In the genomic region with DNA sequence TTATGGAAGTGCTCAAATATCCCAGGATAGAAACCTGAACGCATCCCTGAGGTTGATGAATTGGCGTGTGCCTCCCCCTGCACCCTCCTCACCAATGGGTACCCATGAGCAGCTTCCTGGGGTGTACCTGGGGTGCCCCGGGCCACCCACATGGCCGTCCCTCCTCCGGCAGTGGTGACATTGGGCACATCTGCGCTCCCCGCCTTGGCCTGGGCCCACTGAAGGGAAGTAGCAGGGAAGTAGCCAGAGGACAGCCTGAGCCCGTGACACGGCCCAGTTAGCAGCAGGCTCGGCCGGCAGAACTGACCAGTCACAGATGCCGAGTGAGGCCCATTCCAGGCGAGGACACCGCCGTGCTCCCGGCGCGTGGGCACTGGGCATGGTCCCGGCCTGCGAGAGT, we compare ENCODE assay signal across 25 cellular contexts. TPM values are rescaled to one million over a fixed set of nuclear protein-coding genes. Genes with fewer than 3 reads are reported as not detected.
"Had no signal": no experiment of that assay in that cellular context is flagged by ENCODE, and none has a peak within 500 bp of the region (broad histone marks: within the 10 kb centered on the region; RNA-seq: fewer than 3 reads in every experiment).

No MANE protein-coding gene starts in this region.

- H3K4me3 Mint-ChIP-seq: activated CD4-positive, alpha-beta T cell treated with anti-CD3 and anti-CD28 coated beads, Interleukin-2, amount 10 ng/mL, durations not matched to agents 24 days and 14 days; activated CD8-positive, alpha-beta memory T cell treated with anti-CD3 and anti-CD28 coated beads, Interleukin-2, amount 10 ng/mL, durations not matched to agents 7 days and 5 days; activated naive CD4-positive, alpha-beta T cell treated with anti-CD3 and anti-CD28 coated beads for 36 hours; activated naive CD8-positive, alpha-beta T cell treated with anti-CD3 and anti-CD28 coated beads for 36 hours; activated T-cell treated with anti-CD3 and anti-CD28 coated beads, Interleukin-2, amount 50 U/mL, for 24 hours; activated T-helper 1 cell treated with anti-CD3 and anti-CD28 coated beads, Interleukin-12 subunit alpha, Interleukin-12 subunit beta, Interleukin-2, Interleukin-4 antibody, amounts not matched to agents 30 ng/mL and 10 ng/mL and 1 ng/mL, durations not matched to agents 14 hours and 24 hours and 36 hours; T-helper 1 cell treated with Interleukin-12 subunit alpha and Interleukin-12 subunit beta and Interleukin-4 antibody, amounts not matched to agents 30 μg/mL and 1 μg/mL, for 36 hours had no signal

- H3K36me3 Mint-ChIP-seq: activated CD8-positive, alpha-beta memory T cell treated with anti-CD3 and anti-CD28 coated beads, Interleukin-2, amount 10 ng/mL, durations not matched to agents 7 days and 5 days; activated naive CD8-positive, alpha-beta T cell treated with anti-CD3 and anti-CD28 coated beads for 36 hours had no signal

- H3K4me1 ChIP-seq: ascending aorta, body of pancreas, Peyer's patch, SJSA1 had no signal

- H3K27me3 Mint-ChIP-seq: activated CD4-positive, alpha-beta T cell treated with anti-CD3 and anti-CD28 coated beads, Interleukin-2, amount 10 ng/mL, durations not matched to agents 24 days and 14 days; activated CD8-positive, alpha-beta memory T cell treated with anti-CD3 and anti-CD28 coated beads, Interleukin-2, amount 10 ng/mL, durations not matched to agents 7 days and 5 days; activated naive CD8-positive, alpha-beta T cell treated with anti-CD3 and anti-CD28 coated beads for 36 hours; activated T-cell treated with anti-CD3 and anti-CD28 coated beads, Interleukin-2, amount 50 U/mL, for 24 hours had no signal

- H3K36me3 ChIP-seq: ascending aorta, Peyer's patch, SJSA1 had no signal

- H3K27me3 ChIP-seq: ascending aorta, body of pancreas, Peyer's patch, SJSA1 had no signal

- FAIRE-seq: bronchial epithelial cell had no signal

- DNase-seq: activated CD4-positive, alpha-beta T cell treated with anti-CD3 and anti-CD28 coated beads for 1 hour; activated CD4-positive, alpha-beta T cell treated with anti-CD3 and anti-CD28 coated beads, Interleukin-2, amount 50 U/mL, for 48 hours; activated CD8-positive, alpha-beta memory T cell treated with anti-CD3 and anti-CD28 coated beads, Interleukin-2, amount 10 ng/mL, durations not matched to agents 7 days and 5 days; activated gamma-delta T cell; activated naive CD4-positive, alpha-beta T cell treated with anti-CD3 and anti-CD28 coated beads for 36 hours; activated naive CD8-positive, alpha-beta T cell treated with anti-CD3 and anti-CD28 coated beads for 36 hours; activated T-cell treated with anti-CD3 and anti-CD28 coated beads, Interleukin-2, amount 50 U/mL, for 24 hours; MM.1S; NCI-H1105; NCI-H1436; NCI-H187; NCI-H2081 treated with DMSO at 0.1 percent for 48 hours; NCI-H446; NCI-H524; SHP77 had no signal

- H3K27ac ChIP-seq: ascending aorta, body of pancreas, Peyer's patch, RWPE1, SJSA1 had no signal

- H3K9me3 Mint-ChIP-seq: activated CD4-positive, alpha-beta T cell treated with anti-CD3 and anti-CD28 coated beads, Interleukin-2, amount 10 ng/mL, durations not matched to agents 24 days and 14 days; activated naive CD4-positive, alpha-beta T cell treated with anti-CD3 and anti-CD28 coated beads for 36 hours; activated naive CD8-positive, alpha-beta T cell treated with anti-CD3 and anti-CD28 coated beads for 36 hours; activated T-cell treated with anti-CD3 and anti-CD28 coated beads, Interleukin-2, amount 50 U/mL, for 24 hours; activated T-helper 1 cell treated with anti-CD3 and anti-CD28 coated beads, Interleukin-12 subunit alpha, Interleukin-12 subunit beta, Interleukin-2, Interleukin-4 antibody, amounts not matched to agents 30 ng/mL and 10 ng/mL and 1 ng/mL, durations not matched to agents 14 hours and 24 hours and 36 hours; T-helper 1 cell treated with Interleukin-12 subunit alpha and Interleukin-12 subunit beta and Interleukin-4 antibody, amounts not matched to agents 30 μg/mL and 1 μg/mL, for 36 hours had no signal

- H3K4me1 Mint-ChIP-seq: activated CD4-positive, alpha-beta T cell treated with anti-CD3 and anti-CD28 coated beads, Interleukin-2, amount 10 ng/mL, durations not matched to agents 24 days and 14 days; activated CD8-positive, alpha-beta memory T cell treated with anti-CD3 and anti-CD28 coated beads, Interleukin-2, amount 10 ng/mL, durations not matched to agents 7 days and 5 days; activated naive CD8-positive, alpha-beta T cell treated with anti-CD3 and anti-CD28 coated beads for 36 hours had no signal

- H3K27ac Mint-ChIP-seq: activated CD4-positive, alpha-beta T cell treated with anti-CD3 and anti-CD28 coated beads, Interleukin-2, amount 10 ng/mL, durations not matched to agents 24 days and 14 days; activated CD8-positive, alpha-beta memory T cell treated with anti-CD3 and anti-CD28 coated beads, Interleukin-2, amount 10 ng/mL, durations not matched to agents 7 days and 5 days; activated naive CD4-positive, alpha-beta T cell treated with anti-CD3 and anti-CD28 coated beads for 36 hours; activated naive CD8-positive, alpha-beta T cell treated with anti-CD3 and anti-CD28 coated beads for 36 hours; activated T-cell treated with anti-CD3 and anti-CD28 coated beads, Interleukin-2, amount 50 U/mL, for 24 hours; activated T-helper 1 cell treated with anti-CD3 and anti-CD28 coated beads, Interleukin-12 subunit alpha, Interleukin-12 subunit beta, Interleukin-2, Interleukin-4 antibody, amounts not matched to agents 30 ng/mL and 10 ng/mL and 1 ng/mL, durations not matched to agents 14 hours and 24 hours and 36 hours; T-helper 1 cell treated with Interleukin-12 subunit alpha and Interleukin-12 subunit beta and Interleukin-4 antibody, amounts not matched to agents 30 μg/mL and 1 μg/mL, for 36 hours had no signal

- H3K4me3 ChIP-seq: ascending aorta, body of pancreas, Peyer's patch, SJSA1 had no signal

- ATAC-seq: activated CD8-positive, alpha-beta memory T cell treated with anti-CD3 and anti-CD28 coated beads, Interleukin-2, amount 10 ng/mL, durations not matched to agents 7 days and 5 days; body of pancreas; SK-N-SH treated with all-trans-retinoic acid at 6 μM for 48 hours had no signal

- H3K9me3 ChIP-seq: ascending aorta, body of pancreas, Peyer's patch, SJSA1 had no signal

RNA-seq across cellular contexts. Expression of a gene that starts 33.8 kb away (rescaled TPM):
- total RNA-seq: activated CD4-positive, alpha-beta T cell treated with anti-CD3 and anti-CD28 coated beads, Interleukin-2, amount 10 ng/mL, durations not matched to agents 24 days and 14 days; activated CD8-positive, alpha-beta memory T cell treated with anti-CD3 and anti-CD28 coated beads, Interleukin-2, amount 10 ng/mL, durations not matched to agents 7 days and 5 days; activated naive CD4-positive, alpha-beta T cell treated with anti-CD3 and anti-CD28 coated beads for 36 hours; activated naive CD8-positive, alpha-beta T cell treated with anti-CD3 and anti-CD28 coated beads for 36 hours; activated T-helper 1 cell treated with anti-CD3 and anti-CD28 coated beads, Interleukin-12 subunit alpha, Interleukin-12 subunit beta, Interleukin-2, Interleukin-4 antibody, amounts not matched to agents 30 ng/mL and 10 ng/mL and 1 ng/mL, durations not matched to agents 14 hours and 24 hours and 36 hours; SJSA1 had no signal

RNA-seq across cellular contexts. Expression of a gene that starts 44.4 kb away (rescaled TPM):
- total RNA-seq: bronchial epithelial cell had no signal
